Comparison of ENCODE assay signal across 18 cellular contexts in the genomic region with DNA sequence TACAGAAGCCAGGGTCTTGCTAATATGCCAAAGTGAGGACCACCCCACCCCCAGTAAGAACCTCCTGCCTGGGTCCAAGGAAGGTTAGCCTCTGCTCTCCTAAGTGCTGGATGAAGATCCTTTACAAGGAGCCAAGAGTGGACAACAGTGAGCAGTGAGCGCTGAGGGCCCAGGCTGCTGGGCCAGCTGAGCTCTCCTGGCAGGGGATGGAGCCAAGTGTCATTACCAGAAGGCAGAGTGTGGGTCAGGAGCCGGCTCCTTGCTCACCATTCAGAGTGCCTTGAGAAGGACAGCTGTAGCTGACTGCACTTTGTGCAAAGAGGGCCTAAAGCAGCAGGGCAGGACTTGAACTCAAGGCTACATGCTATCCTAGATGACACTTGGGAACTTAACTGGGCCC. TPM values are rescaled to one million over a fixed set of nuclear protein-coding genes. Genes with fewer than 3 reads are reported as not detected.
DNase-seq lines count a peak whose midpoint lies in the region; ATAC-seq and TF ChIP-seq lines count a peak whose summit lies in the region.
"Had no signal": no experiment of that assay in that cellular context is flagged by ENCODE, and none has a peak within 500 bp of the region (broad histone marks: within the 10 kb centered on the region; RNA-seq: fewer than 3 reads in every experiment).

No MANE protein-coding gene starts in this region.

- no peak overlapping the region for H2BK5ac ChIP-seq in neuronal stem cell (ENCODE audit: low read length)

- H3K4ac ChIP-seq in neuronal stem cell (ENCODE audit: low read length): no peak overlapping the region

- no peak overlapping the region for H3K23ac ChIP-seq in neuronal stem cell (ENCODE audit: low read depth, low read length, poor library complexity)

- peak overlapping the region in 1 of 2 donors; percentile 10 for H3K27ac Mint-ChIP-seq in stimulated activated naive CD8-positive, alpha-beta T cell treated with anti-CD3 and anti-CD28 coated beads, Interleukin-15, amount 100 ng/mL, for 72 hours
- H3K27ac Mint-ChIP-seq: B cell; CD4-positive, alpha-beta T cell; CD8-positive, alpha-beta T cell had no signal

- H3K4me3 ChIP-seq in RWPE2 (ENCODE audit: severe bottlenecking) (no peak overlapping the region), neuronal stem cell (ENCODE audit: low read length in 2 of 2) (no peak overlapping the region), thyroid gland (replicated peaks in 1 of 3) (no peak overlapping the region), GM23248 (no peak overlapping the region)
- H3K4me3 ChIP-seq: A549; BLaER1 treated with 17β-estradiol and CSF1 and Interleukin-3, amounts not matched to agents 10 nM and 100 nM had no signal

- peak; percentile 49 for DNase-seq in RWPE2 (ENCODE audit: low spot score)
- DNase-seq in medulla oblongata (ENCODE audit: extremely low spot score): peak; percentile 8
- no peak for DNase-seq in neuronal stem cell (ENCODE audit: low spot score)
- peak; percentile 52 to 53 for DNase-seq in thyroid gland
- no peak for DNase-seq in GM23248
- DNase-seq in NCI-H446 (lab: John Stamatoyannopoulos, UW): no peak
- no peak for DNase-seq in stimulated activated naive CD8-positive, alpha-beta T cell treated with anti-CD3 and anti-CD28 coated beads, Interleukin-15, amount 100 ng/mL, for 72 hours
- DNase-seq: AML-193; Caco-2; Calu3; CD4-positive, alpha-beta T cell; CD8-positive, alpha-beta T cell; DMS79 treated with DMSO at 0.1 percent for 48 hours; GF-D8 had no signal

- H3K9me3 ChIP-seq in RWPE2 (ENCODE audit: severe bottlenecking): no peaks in the 10 kb centered on the region
- H3K9me3 ChIP-seq in neuronal stem cell (replicated peaks in 1 of 2; ENCODE audit: control insufficient read depth in 2 of 2, insufficient read depth in 1 of 2, low read depth in 1 of 2, low read length in 2 of 2): peaks cover 0 to 3% of the 10 kb centered on the region in 2 donors
- no peaks in the 10 kb centered on the region for H3K9me3 ChIP-seq in thyroid gland
- H3K9me3 ChIP-seq in GM23248 (ENCODE audit: low read depth): no peaks in the 10 kb centered on the region
- H3K9me3 ChIP-seq: A549; BLaER1 treated with 17β-estradiol and CSF1 and Interleukin-3, amounts not matched to agents 10 nM and 100 nM; Caco-2 had no signal

- H3K36me3 ChIP-seq in RWPE2 (ENCODE audit: low read depth) (no peaks in the 10 kb centered on the region), neuronal stem cell (replicated peaks in 1 of 2; ENCODE audit: control insufficient read depth in 2 of 2, insufficient read depth in 2 of 2, low read length in 2 of 2) (peaks cover 0 to 3% of the 10 kb centered on the region in 2 donors), thyroid gland (no peaks in the 10 kb centered on the region), GM23248 (ENCODE audit: low read depth) (no peaks in the 10 kb centered on the region)
- H3K36me3 ChIP-seq: BLaER1 treated with 17β-estradiol and CSF1 and Interleukin-3, amounts not matched to agents 10 nM and 100 nM had no signal

- no peak overlapping the region for H2BK120ac ChIP-seq in neuronal stem cell (ENCODE audit: low read depth, low read length)

- H4K20me1 ChIP-seq in GM23248 (ENCODE audit: insufficient read depth): no peaks in the 10 kb centered on the region
- H4K20me1 ChIP-seq: BLaER1 treated with 17β-estradiol and CSF1 and Interleukin-3, amounts not matched to agents 10 nM and 100 nM had no signal

- no peak overlapping the region for H2BK12ac ChIP-seq in neuronal stem cell (ENCODE audit: low read length)

- peaks cover 26% of the 10 kb centered on the region for H3K27me3 Mint-ChIP-seq in stimulated activated naive CD8-positive, alpha-beta T cell treated with anti-CD3 and anti-CD28 coated beads, Interleukin-15, amount 100 ng/mL, for 72 hours

- H3K27me3 ChIP-seq in RWPE2 (ENCODE audit: insufficient read depth, poor library complexity, severe bottlenecking) (peaks cover 7% of the 10 kb centered on the region), neuronal stem cell (ENCODE audit: control insufficient read depth in 3 of 3, insufficient read depth in 3 of 3, low read depth in 1 of 3, low read length in 3 of 3) (peaks cover 0 to 7% (median 2%) of the 10 kb centered on the region in 3 experiments), thyroid gland (no peaks in the 10 kb centered on the region), GM23248 (replicated peaks; ENCODE audit: insufficient read depth) (no peaks in the 10 kb centered on the region; the same call in 1 of the 2 replicates)
- H3K27me3 ChIP-seq: BLaER1 treated with 17β-estradiol and CSF1 and Interleukin-3, amounts not matched to agents 10 nM and 100 nM had no signal

- peaks cover 7% of the 10 kb centered on the region for H3K4me1 ChIP-seq in RWPE2 (ENCODE audit: insufficient read depth, poor library complexity, severe bottlenecking)
- H3K4me1 ChIP-seq in neuronal stem cell (ENCODE audit: control insufficient read depth in 2 of 2, insufficient read depth in 1 of 2, low read depth in 1 of 2, low read length in 2 of 2): peaks cover 0 to 2% of the 10 kb centered on the region in 2 donors
- peaks cover 56 to 73% of the 10 kb centered on the region in 2 donors for H3K4me1 ChIP-seq in thyroid gland
- peaks cover 7% of the 10 kb centered on the region; the same call in 1 of the 2 replicates for H3K4me1 ChIP-seq in GM23248 (ENCODE audit: insufficient read depth)

- no peak overlapping the region for H3K4me3 Mint-ChIP-seq in stimulated activated naive CD8-positive, alpha-beta T cell treated with anti-CD3 and anti-CD28 coated beads, Interleukin-15, amount 100 ng/mL, for 72 hours
- H3K4me3 Mint-ChIP-seq: B cell; CD4-positive, alpha-beta T cell; CD8-positive, alpha-beta T cell had no signal

- H3K79me2 ChIP-seq in GM23248 (ENCODE audit: insufficient read depth): no peaks in the 10 kb centered on the region

- TF ChIP-seq POLR2A in thyroid gland (IDR thresholded peaks at IDR 0.05): no peak

- no peak overlapping the region for H4K8ac ChIP-seq in neuronal stem cell (ENCODE audit: low read depth, low read length)

- intact Hi-C loops in thyroid gland (cut with DNase I): no loop called here

- no peaks in the 10 kb centered on the region for H3K4me1 Mint-ChIP-seq in stimulated activated naive CD8-positive, alpha-beta T cell treated with anti-CD3 and anti-CD28 coated beads, Interleukin-15, amount 100 ng/mL, for 72 hours
- H3K4me1 Mint-ChIP-seq: B cell had no signal

- no peaks in the 10 kb centered on the region for H3K9me3 Mint-ChIP-seq in stimulated activated naive CD8-positive, alpha-beta T cell treated with anti-CD3 and anti-CD28 coated beads, Interleukin-15, amount 100 ng/mL, for 72 hours
- H3K9me3 Mint-ChIP-seq: CD4-positive, alpha-beta T cell; CD8-positive, alpha-beta T cell had no signal

- H3K9ac ChIP-seq in neuronal stem cell (ENCODE audit: low read depth, low read length, poor library complexity) (no peak overlapping the region), GM23248 (no peak overlapping the region)
- H3K9ac ChIP-seq: BLaER1 treated with 17β-estradiol and CSF1 and Interleukin-3, amounts not matched to agents 10 nM and 100 nM had no signal

- H3K4me2 ChIP-seq in neuronal stem cell (ENCODE audit: insufficient read depth, low read length, poor library complexity, severe bottlenecking): no peak overlapping the region
- H3K4me2 ChIP-seq in GM23248 (ENCODE audit: unreplicated experiment): no peak overlapping the region
- H3K4me2 ChIP-seq: A549; BLaER1 treated with 17β-estradiol and CSF1 and Interleukin-3, amounts not matched to agents 10 nM and 100 nM had no signal

- H2AK5ac ChIP-seq in neuronal stem cell (ENCODE audit: low read depth, low read length): no peak overlapping the region

- H2AFZ ChIP-seq in neuronal stem cell (ENCODE audit: low read length) (no peak overlapping the region), GM23248 (no peak overlapping the region)

- in situ Hi-C loops in GM23248 (cut with MboI): no loop called here

- no peak overlapping the region for H3K27ac ChIP-seq in RWPE2 (ENCODE audit: poor library complexity, severe bottlenecking)
- H3K27ac ChIP-seq in neuronal stem cell (replicated peaks; ENCODE audit: low read length): no peak overlapping the region
- peak overlapping the region; percentile 33 to 79 (median 74) for H3K27ac ChIP-seq in thyroid gland
- H3K27ac ChIP-seq in GM23248: no peak overlapping the region
- H3K27ac ChIP-seq: 22Rv1; A549; BLaER1 treated with 17β-estradiol and CSF1 and Interleukin-3, amounts not matched to agents 10 nM and 100 nM had no signal

- H3F3A ChIP-seq in GM23248 (ENCODE audit: insufficient read depth): peaks cover 6% of the 10 kb centered on the region; the same call in 1 of the 2 replicates

- no peak overlapping the region for H3K18ac ChIP-seq in neuronal stem cell (ENCODE audit: low read length)

- peak overlapping the region; percentile 17 for H3K14ac ChIP-seq in neuronal stem cell (ENCODE audit: low read length)

- no peaks in the 10 kb centered on the region for H3K79me1 ChIP-seq in neuronal stem cell (ENCODE audit: low read depth, low read length)

- WGBS in neuronal stem cell (ENCODE audit: extremely low coverage in 2 of 2, insufficient read length in 2 of 2, insufficient replicate concordance in 1 of 2), 2 donors: no CpG with 5 or more reads among the region's 2 CpGs
- WGBS in thyroid gland, 2 donors: 50 to 56% methylated on average over 1 to 2 of the region's 2 CpGs
- WGBS in GM23248 (ENCODE audit: low coverage in 1 of 2, low lambda C conversion rate in 2 of 2, missing lambda C conversion rate in 2 of 2), 2 experiments: 79 to 90% methylated on average over 2 of the region's 2 CpGs

- H2BK15ac ChIP-seq in neuronal stem cell (ENCODE audit: low read length): no peak overlapping the region

- no peak overlapping the region for H4K91ac ChIP-seq in neuronal stem cell (ENCODE audit: low read depth, low read length, poor library complexity)

- no peaks in the 10 kb centered on the region for H3K9me2 ChIP-seq in GM23248 (ENCODE audit: insufficient read depth)

- no peak for TF ChIP-seq CTCF in RWPE2 (IDR thresholded peaks at IDR 0.05; ENCODE audit: poor library complexity, severe bottlenecking)
- no peak for TF ChIP-seq CTCF in thyroid gland (IDR thresholded peaks at IDR 0.05)

- no peak for ATAC-seq in RWPE2 (ENCODE audit: low read depth)
- ATAC-seq in stimulated activated naive CD8-positive, alpha-beta T cell treated with anti-CD3 and anti-CD28 coated beads, Interleukin-15, amount 100 ng/mL, for 72 hours: no peak
- ATAC-seq: A549; CD8-positive, alpha-beta T cell had no signal

RNA-seq across cellular contexts. Expression of a gene that starts 16.9 kb away (rescaled TPM):
- polyA plus RNA-seq in neuronal stem cell (2013, experiment 1 of 2): 1.4 TPM
- 1.6 TPM for polyA plus RNA-seq in neuronal stem cell (2013, experiment 2 of 2)
- 10 to 100 TPM; 34.4 to 46.1 (median 43.5) TPM for total RNA-seq in thyroid gland
- 1.8 and 1.9 TPM in 2 replicates for total RNA-seq in GM23248 (2014; rRNA removed; shearing (Covaris generic))
- 3.8 and 4.4 TPM in 2 replicates for polyA plus RNA-seq in GM23248 (2016; fragmentation: Nextera tagmentation; extraction: Ambion mirVana)

Comparison
In these comparisons a context has a peak if more than half of its experiments do, and no peak if none do; other contexts are left out.
1. DNase-seq: peak in RWPE2 (single experiment), medulla oblongata (single experiment) and thyroid gland (2 of 2); none in neuronal stem cell (single experiment), GM23248 (single experiment), NCI-H446 (0 of 2) and stimulated activated naive CD8-positive, alpha-beta T cell treated with anti-CD3 and anti-CD28 coated beads, Interleukin-15, amount 100 ng/mL, for 72 hours (0 of 2).
2. H3K27ac ChIP-seq: peak in thyroid gland (3 of 3); none in RWPE2 (single experiment), neuronal stem cell (single experiment) and GM23248 (single experiment).
3. RNA of a gene that starts 16.9 kb away (total RNA-seq): 34.4 to 46.1 TPM in thyroid gland; 1.8 to 1.9 TPM in GM23248; every median in the first group is over 10 times any median in the second.